ENCODE assay signal across 8 cellular contexts in the genomic region with DNA sequence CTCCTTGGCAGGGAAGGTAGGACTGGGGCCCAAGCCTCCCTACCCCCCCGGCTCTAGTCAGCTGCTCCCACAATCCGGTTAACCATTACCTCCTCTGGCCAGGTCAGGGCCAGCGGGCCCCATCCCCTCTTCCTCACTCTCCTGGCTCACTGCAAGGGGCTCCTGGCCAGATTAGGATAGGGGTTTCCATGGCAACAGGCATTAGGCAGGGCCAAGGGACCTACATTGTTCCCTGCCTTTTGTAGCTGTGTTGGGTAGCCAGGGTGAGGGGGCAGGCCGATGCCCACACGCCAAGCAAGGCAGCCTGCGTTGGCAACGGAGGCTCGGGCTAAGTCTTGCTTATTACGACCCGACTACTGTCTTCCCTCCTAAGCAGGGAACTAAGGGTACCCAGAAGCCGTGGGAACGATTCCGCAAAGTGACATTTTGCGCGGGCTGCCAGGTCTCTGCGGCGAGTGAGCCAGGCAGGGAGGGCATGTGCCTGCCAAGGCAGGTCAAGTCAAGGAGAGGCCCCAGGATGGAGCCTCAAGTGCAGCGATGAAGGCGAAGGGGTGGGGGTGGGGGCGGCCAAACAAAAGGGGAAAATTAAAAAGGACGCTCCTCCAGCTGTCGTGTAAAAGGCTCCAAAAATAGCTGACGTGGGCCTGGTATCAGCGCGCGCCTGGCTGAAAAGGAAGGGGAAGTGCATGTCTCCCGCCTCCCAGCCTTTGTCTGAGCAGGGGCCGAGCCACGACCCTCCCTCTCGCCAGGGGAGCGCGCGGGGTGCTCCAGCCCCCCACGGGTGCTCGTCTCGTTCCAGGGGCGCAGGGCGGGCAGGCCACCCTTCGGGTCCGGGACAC. TPM values are rescaled to one million over a fixed set of nuclear protein-coding genes. Genes with fewer than 3 reads are reported as not detected.
DNase-seq lines count a peak whose midpoint lies in the region; ATAC-seq and TF ChIP-seq lines count a peak whose summit lies in the region.

No MANE protein-coding gene starts in this region.

- H3K27me3 ChIP-seq in BE2C = no peaks in the 10 kb centered on the region
- H3K27me3 ChIP-seq in cardiac muscle cell = no peaks in the 10 kb centered on the region

- DNase-seq in BE2C = peak; percentile 51
- DNase-seq in NCI-H2171 treated with DMSO at 0.1 percent for 48 hours (lab: John Stamatoyannopoulos, UW) = peak; percentile 49
- DNase-seq in activated naive CD4-positive, alpha-beta T cell treated with anti-CD3 and anti-CD28 coated beads, Interleukin-2, amount 50 U/mL, for 72 hours (ENCODE audit: low spot score in 2 of 2) = peak in 1 of 2 donors; percentile 39
- DNase-seq in cardiac muscle cell (ENCODE audit: low read depth in 1 of 2, low spot score in 1 of 2) = peak; percentile 36 to 69
- DNase-seq in osteocyte (ENCODE audit: extremely low spot score, unreplicated experiment) = no peak

- peaks cover 13 to 14% of the 10 kb centered on the region in 2 donors for H3K36me3 Mint-ChIP-seq in activated naive CD4-positive, alpha-beta T cell treated with anti-CD3 and anti-CD28 coated beads, Interleukin-2, amount 50 U/mL, for 72 hours
- H3K36me3 Mint-ChIP-seq in osteocyte (ENCODE audit: unreplicated experiment) = no peaks in the 10 kb centered on the region

- no peaks in the 10 kb centered on the region for H3K36me3 ChIP-seq in BE2C
- H3K36me3 ChIP-seq in cardiac muscle cell = no peaks in the 10 kb centered on the region

- TF ChIP-seq POLR2A in GM19193 (IDR thresholded peaks at IDR 0.05; ENCODE audit: extremely low read depth, insufficient read depth, insufficient read length) = peak; percentile 3

- no peak for ATAC-seq in activated naive CD4-positive, alpha-beta T cell treated with anti-CD3 and anti-CD28 coated beads, Interleukin-2, amount 50 U/mL, for 72 hours
- ATAC-seq in GM18873 (IDR thresholded peaks at IDR 0.05; ENCODE audit: low FRiP score, unreplicated experiment) = no peak
- no peak for ATAC-seq in HG02571 (IDR thresholded peaks at IDR 0.05; ENCODE audit: unreplicated experiment)

- no peaks in the 10 kb centered on the region for H3K9me3 ChIP-seq in BE2C
- H3K9me3 ChIP-seq in cardiac muscle cell (ENCODE audit: low read depth) = no peaks in the 10 kb centered on the region

- TF ChIP-seq CTCF in BE2C (IDR thresholded peaks at IDR 0.05; ENCODE audit: low read depth, low read length) = no peak
- TF ChIP-seq CTCF in cardiac muscle cell (IDR thresholded peaks at IDR 0.05; ENCODE audit: low read depth, low read length) = no peak
- no peak for TF ChIP-seq CTCF in osteocyte (IDR thresholded peaks at IDR 0.05)

- peak overlapping the region; percentile 77 for H3K4me3 ChIP-seq in BE2C (ENCODE audit: low read depth, low read length)
- peak overlapping the region; percentile 92 for H3K4me3 ChIP-seq in cardiac muscle cell

- no peaks in the 10 kb centered on the region for H3K27me3 Mint-ChIP-seq in osteocyte (ENCODE audit: unreplicated experiment)

- peak overlapping the region; percentile 80 for H3K4me3 Mint-ChIP-seq in osteocyte (ENCODE audit: unreplicated experiment)

- H3K9me3 Mint-ChIP-seq in activated naive CD4-positive, alpha-beta T cell treated with anti-CD3 and anti-CD28 coated beads, Interleukin-2, amount 50 U/mL, for 72 hours = no peaks in the 10 kb centered on the region
- no peaks in the 10 kb centered on the region for H3K9me3 Mint-ChIP-seq in osteocyte (ENCODE audit: unreplicated experiment)

- peaks cover 3% of the 10 kb centered on the region; the same call in 1 of the 2 replicates for H3K4me1 ChIP-seq in BE2C
- H3K4me1 ChIP-seq in cardiac muscle cell (ENCODE audit: low read depth) = peaks cover 50% of the 10 kb centered on the region

- H3K27ac Mint-ChIP-seq in activated naive CD4-positive, alpha-beta T cell treated with anti-CD3 and anti-CD28 coated beads, Interleukin-2, amount 50 U/mL, for 72 hours = peak overlapping the region; percentile 88 to 90
- peak overlapping the region; percentile 90 for H3K27ac Mint-ChIP-seq in osteocyte (ENCODE audit: unreplicated experiment)

- peak overlapping the region; percentile 92 for H3K27ac ChIP-seq in cardiac muscle cell

- H3K4me1 Mint-ChIP-seq in osteocyte (ENCODE audit: unreplicated experiment) = peaks cover 60% of the 10 kb centered on the region

RNA-seq across cellular contexts. Expression of a gene that starts 0.9 kb away (rescaled TPM):
- 47.2 TPM for polyA plus RNA-seq in BE2C (2012; ENCODE audit: insufficient read depth, insufficient read length, low read depth)
- 100 to 1,000 TPM; 203 to 242 TPM for total RNA-seq in activated naive CD4-positive, alpha-beta T cell treated with anti-CD3 and anti-CD28 coated beads, Interleukin-2, amount 50 U/mL, for 72 hours
- total RNA-seq in cardiac muscle cell (392 and 406 TPM in 2 replicates), osteocyte (93.0 and 101 TPM in 2 replicates)
- polyA plus RNA-seq in cardiac muscle cell = 673 and 712 TPM in 2 replicates
